ENCODE assay signal across 25 cellular contexts in the genomic region with DNA sequence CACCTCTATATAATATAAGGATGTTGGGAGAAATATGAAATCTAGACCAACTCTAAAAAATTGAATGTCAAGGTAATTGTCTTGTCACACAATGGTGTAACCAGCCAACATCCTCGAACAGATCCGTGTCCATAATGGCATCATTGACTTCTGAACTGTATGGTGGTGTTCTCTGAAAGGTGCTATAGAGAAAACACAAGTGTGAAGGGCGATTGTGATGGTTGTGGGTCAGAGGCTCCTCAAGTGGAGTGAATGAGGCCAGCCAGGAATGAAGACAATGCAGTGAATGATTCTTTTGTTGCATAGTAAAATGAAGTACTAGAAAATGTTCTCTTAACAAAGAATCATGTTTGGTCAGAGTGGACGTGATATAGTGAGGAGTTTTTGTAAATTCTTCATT. TPM values are rescaled to one million over a fixed set of nuclear protein-coding genes. Genes with fewer than 3 reads are reported as not detected.
DNase-seq lines count a peak whose midpoint lies in the region; ATAC-seq and TF ChIP-seq lines count a peak whose summit lies in the region.
"Had no signal": no experiment of that assay in that cellular context is flagged by ENCODE, and none has a peak within 500 bp of the region (broad histone marks: within the 10 kb centered on the region; RNA-seq: fewer than 3 reads in every experiment).

No MANE protein-coding gene starts in this region.

- no peaks in the 10 kb centered on the region for H4K20me1 ChIP-seq in Karpas-422 (ENCODE audit: insufficient read depth, low read depth, low read length)
- H4K20me1 ChIP-seq: BLaER1 treated with 17β-estradiol and CSF1 and Interleukin-3, amounts not matched to agents 10 nM and 100 nM had no signal

- H3K4me1 Mint-ChIP-seq in WTC11, result peaks cover 82% of the 10 kb centered on the region
- peaks cover 13% of the 10 kb centered on the region for H3K4me1 Mint-ChIP-seq in type B pancreatic cell (ENCODE audit: unreplicated experiment)

- H3K36me3 Mint-ChIP-seq in WTC11 (no peaks in the 10 kb centered on the region), type B pancreatic cell (no peaks in the 10 kb centered on the region)
- H3K36me3 Mint-ChIP-seq: T-cell had no signal

- no peaks in the 10 kb centered on the region for H3K27me3 Mint-ChIP-seq in WTC11 (ENCODE audit: low read depth)
- H3K27me3 Mint-ChIP-seq in type B pancreatic cell, result no peaks in the 10 kb centered on the region
- H3K27me3 Mint-ChIP-seq: CD4-positive, alpha-beta T cell; T-cell had no signal

- no peaks in the 10 kb centered on the region for H3K27me3 ChIP-seq in Karpas-422 (ENCODE audit: low read length)
- H3K27me3 ChIP-seq: BLaER1 treated with 17β-estradiol and CSF1 and Interleukin-3, amounts not matched to agents 10 nM and 100 nM had no signal

- H3K4me3 Mint-ChIP-seq in WTC11, result no peak overlapping the region
- no peak overlapping the region for H3K4me3 Mint-ChIP-seq in type B pancreatic cell
- H3K4me3 Mint-ChIP-seq: CD4-positive, alpha-beta T cell; IgD-negative memory B cell; T-cell had no signal

- intact Hi-C loops in left colon (cut with DNase I, micrococcal nuclease), result no loop called here

- H3K9me2 ChIP-seq in Karpas-422 (replicated peaks; ENCODE audit: insufficient read depth, low read length), result no peaks in the 10 kb centered on the region

- H3K36me3 ChIP-seq in Karpas-422 (ENCODE audit: insufficient read depth, low read length), result no peaks in the 10 kb centered on the region
- H3K36me3 ChIP-seq: BLaER1 treated with 17β-estradiol and CSF1 and Interleukin-3, amounts not matched to agents 10 nM and 100 nM had no signal

- ATAC-seq in WTC11 (no peak), left colon (peak; percentile 1), GM21825 (IDR thresholded peaks at IDR 0.05; ENCODE audit: unreplicated experiment) (no peak)
- ATAC-seq: PC-3, T-cell had no signal

- TF ChIP-seq CTCF in WTC11 (IDR thresholded peaks at IDR 0.05) (no peak), type B pancreatic cell (conservative IDR thresholded peaks at IDR 0.05) (no peak)

- DNase-seq in NCI-H748 (lab: John Stamatoyannopoulos, UW; ENCODE audit: unreplicated experiment), result peak; percentile 60
- DNase-seq in NCI-H748 treated with DMSO at 0.1 percent for 48 hours (lab: John Stamatoyannopoulos, UW), result no peak
- DNase-seq in WTC11 (ENCODE audit: low spot score), result no peak
- DNase-seq in left colon, result no peak
- no peak for DNase-seq in type B pancreatic cell (ENCODE audit: extremely low spot score, unreplicated experiment)
- no peak for DNase-seq in Karpas-422
- no peak for DNase-seq in NCI-H146 treated with DMSO at 0.1 percent for 48 hours (lab: John Stamatoyannopoulos, UW; ENCODE audit: unreplicated experiment)
- DNase-seq: CD4-positive, alpha-beta T cell; DMS79 treated with DMSO at 0.1 percent for 48 hours; GF-D8; H7; NCI-H1105; NCI-H1436 treated with DMSO at 0.1 percent for 48 hours; NCI-H1930; NCI-H2171; NCI-H345; NCI-H510A treated with DMSO at 0.1 percent for 48 hours; NCI-H774; PC-3; T-cell had no signal

- H3K9me3 Mint-ChIP-seq in WTC11, result no peaks in the 10 kb centered on the region
- H3K9me3 Mint-ChIP-seq in type B pancreatic cell, result no peaks in the 10 kb centered on the region
- H3K9me3 Mint-ChIP-seq: CD4-positive, alpha-beta T cell; IgD-negative memory B cell; T-cell had no signal

- H3K9me3 ChIP-seq in Karpas-422 (ENCODE audit: low read length), result no peaks in the 10 kb centered on the region
- H3K9me3 ChIP-seq: BLaER1 treated with 17β-estradiol and CSF1 and Interleukin-3, amounts not matched to agents 10 nM and 100 nM had no signal

- H3K27ac Mint-ChIP-seq in WTC11 (peak overlapping the region; percentile 34; the same call in 1 of the 2 replicates), type B pancreatic cell (peak overlapping the region; percentile 7)
- H3K27ac Mint-ChIP-seq: CD4-positive, alpha-beta T cell; IgD-negative memory B cell; T-cell had no signal

- no peak overlapping the region for H2AFZ ChIP-seq in Karpas-422 (ENCODE audit: low read length)

- no peak overlapping the region for H3K27ac ChIP-seq in Karpas-422 (ENCODE audit: low read length)
- H3K27ac ChIP-seq: BLaER1 treated with 17β-estradiol and CSF1 and Interleukin-3, amounts not matched to agents 10 nM and 100 nM; HL-60; KMS-11 had no signal

- no peaks in the 10 kb centered on the region for H3K4me1 ChIP-seq in Karpas-422 (ENCODE audit: low read length)

- CTCF ChIA-PET in WTC11 (lab: Charles Lee), result no interaction called here

- no peak overlapping the region for H3K4me2 ChIP-seq in Karpas-422 (ENCODE audit: low read depth, low read length, poor library complexity, severe bottlenecking)
- H3K4me2 ChIP-seq: BLaER1 treated with 17β-estradiol and CSF1 and Interleukin-3, amounts not matched to agents 10 nM and 100 nM; KMS-11 had no signal

- POLR2A ChIA-PET in WTC11 (lab: Charles Lee), result no interaction called here

- no peaks in the 10 kb centered on the region for H3K79me2 ChIP-seq in Karpas-422 (ENCODE audit: low read length)

- no peak overlapping the region for H3K9ac ChIP-seq in Karpas-422 (ENCODE audit: low read length)
- H3K9ac ChIP-seq: BLaER1 treated with 17β-estradiol and CSF1 and Interleukin-3, amounts not matched to agents 10 nM and 100 nM; KMS-11 had no signal

- no peak overlapping the region for H3K4me3 ChIP-seq in Karpas-422 (ENCODE audit: low read length)
- H3K4me3 ChIP-seq: BLaER1 treated with 17β-estradiol and CSF1 and Interleukin-3, amounts not matched to agents 10 nM and 100 nM had no signal

TF ChIP-seq in WTC11, 78 proteins besides CTCF, POLR2A, EP300 and RAD21:
- TF ChIP-seq, protein P1, sequence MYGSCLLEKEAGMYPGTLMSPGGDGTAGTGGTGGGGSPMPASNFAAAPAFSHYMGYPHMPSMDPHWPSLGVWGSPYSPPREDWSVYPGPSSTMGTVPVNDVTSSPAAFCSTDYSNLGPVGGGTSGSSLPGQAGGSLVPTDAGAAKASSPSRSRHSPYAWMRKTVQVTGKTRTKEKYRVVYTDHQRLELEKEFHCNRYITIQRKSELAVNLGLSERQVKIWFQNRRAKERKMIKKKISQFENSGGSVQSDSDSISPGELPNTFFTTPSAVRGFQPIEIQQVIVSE (CRISPR knock-in tag; IDR thresholded peaks at IDR 0.05; ENCODE audit: borderline replicate concordance), result no peak
- no peak for TF ChIP-seq JAZF1 (CRISPR knock-in tag; IDR thresholded peaks at IDR 0.05)
- TF ChIP-seq GABPB1 (CRISPR knock-in tag; IDR thresholded peaks at IDR 0.05), result no peak
- no peak for TF ChIP-seq NFATC4 (CRISPR knock-in tag; IDR thresholded peaks at IDR 0.05)
- no peak for TF ChIP-seq KAT7 (CRISPR knock-in tag; IDR thresholded peaks at IDR 0.05; ENCODE audit: borderline replicate concordance)

RNA-seq across cellular contexts. Expression of a gene that starts 58.3 kb away (rescaled TPM):
- total RNA-seq in WTC11 (2021) (35.1 to 37.6 TPM (median 36.2 TPM) in 3 replicates), left colon (10 to 100 TPM; 56.3 to 58.7 TPM), type B pancreatic cell (ENCODE audit: low replicate concordance) (11.8 and 17.2 TPM in 2 replicates)
- 0.04 TPM in 1 of 2 replicates, not detected in the other for total RNA-seq in Karpas-422 (2014; rRNA removed; shearing (Covaris generic); ENCODE audit: low replicate concordance)

Comparison
In these comparisons a context has a peak if more than half of its experiments do, and no peak if none do; other contexts are left out.
1. RNA of a gene that starts 58.3 kb away (total RNA-seq): 56.3 to 58.7 TPM in left colon, 35.1 to 37.6 TPM in WTC11 and 11.8 to 17.2 TPM in type B pancreatic cell; 0.04 TPM in Karpas-422; every median in the first group is over 10 times any median in the second.